ENCODE assay signal across 15 cellular contexts in the genomic region with DNA sequence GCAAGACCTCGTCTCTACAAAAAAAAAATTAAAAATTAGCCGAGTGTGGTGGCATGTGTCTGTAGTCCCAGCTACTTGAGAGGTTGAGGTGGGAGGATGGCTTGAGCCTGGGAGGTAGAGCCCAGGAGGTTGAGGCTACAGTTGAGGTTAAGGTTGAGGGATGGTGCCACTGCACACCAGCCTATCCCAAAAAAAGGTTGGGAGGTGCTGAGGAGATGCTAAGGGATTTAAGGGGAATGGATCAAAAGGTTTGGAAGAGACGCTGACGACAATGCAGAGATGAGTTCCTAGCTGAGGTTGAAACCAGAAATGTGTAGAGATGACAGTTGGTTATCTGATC. TPM values are rescaled to one million over a fixed set of nuclear protein-coding genes. Genes with fewer than 3 reads are reported as not detected.
DNase-seq lines count a peak whose midpoint lies in the region; ATAC-seq, FAIRE-seq and TF ChIP-seq lines count a peak whose summit lies in the region.
"Had no signal": no experiment of that assay in that cellular context is flagged by ENCODE, and none has a peak within 500 bp of the region (broad histone marks: within the 10 kb centered on the region; RNA-seq: fewer than 3 reads in every experiment).

No MANE protein-coding gene starts in this region.

- peak overlapping the region; percentile 71 for H3K9ac ChIP-seq in HepG2 (ENCODE audit: insufficient read depth, low read depth, low read length)
- no peak overlapping the region for H3K9ac ChIP-seq in GM23248
- H3K9ac ChIP-seq: KMS-11 had no signal

- no peak for FAIRE-seq in A549 (lab: Jason Lieb, UNC)
- FAIRE-seq in HepG2 (lab: Jason Lieb, UNC), result no peak
- FAIRE-seq: endometrium had no signal

- no peaks in the 10 kb centered on the region for H3K9me3 Mint-ChIP-seq in CD4-positive, alpha-beta T cell
- H3K9me3 Mint-ChIP-seq in activated CD4-positive, alpha-beta memory T cell treated with anti-CD3 and anti-CD28 coated beads, Interleukin-2, amount 10 ng/mL, durations not matched to agents 7 days and 5 days, result no peaks in the 10 kb centered on the region
- H3K9me3 Mint-ChIP-seq: central memory CD8-positive, alpha-beta T cell had no signal

- no peaks in the 10 kb centered on the region for H4K20me1 ChIP-seq in HepG2 (ENCODE audit: insufficient read depth, low read length)
- no peaks in the 10 kb centered on the region for H4K20me1 ChIP-seq in GM23248 (ENCODE audit: insufficient read depth)

- intact Hi-C loops in CD4-positive, alpha-beta T cell (cut with DNase I, micrococcal nuclease), result loop anchor here in 1 of 2 experiments (5.0 kb wide), 1 partner anchor 44 kb away; no protein-coding TSS in a partner anchor
- intact Hi-C loops in HepG2 (cut with micrococcal nuclease; ENCODE audit: unreplicated experiment), result loop anchor here (1.0 kb wide), 1 partner anchor 9 kb away; no protein-coding TSS in a partner anchor

- no peaks in the 10 kb centered on the region for H3K9me2 ChIP-seq in GM23248 (ENCODE audit: insufficient read depth)

- TSS peak; percentile 73 for BruUV-seq in HepG2 (replicated peaks; lab: Mats Ljungman, UMichigan)

- H3K4me3 Mint-ChIP-seq in CD4-positive, alpha-beta T cell, result peak overlapping the region; percentile 70
- no peak overlapping the region for H3K4me3 Mint-ChIP-seq in activated CD4-positive, alpha-beta memory T cell treated with anti-CD3 and anti-CD28 coated beads, Interleukin-2, amount 10 ng/mL, durations not matched to agents 7 days and 5 days
- H3K4me3 Mint-ChIP-seq: central memory CD8-positive, alpha-beta T cell had no signal

- H3K36me3 ChIP-seq in HepG2 (replicated peaks in 1 of 2; ENCODE audit: control insufficient read depth in 1 of 2, insufficient read depth in 2 of 2, low read length in 2 of 2), result no peaks in the 10 kb centered on the region
- H3K36me3 ChIP-seq in GM23248 (ENCODE audit: low read depth), result no peaks in the 10 kb centered on the region
- H3K36me3 ChIP-seq: adrenal gland had no signal

- peaks cover 7% of the 10 kb centered on the region for H3K36me3 Mint-ChIP-seq in CD4-positive, alpha-beta T cell (ENCODE audit: low read depth)
- peaks cover 12% of the 10 kb centered on the region for H3K36me3 Mint-ChIP-seq in activated CD4-positive, alpha-beta memory T cell treated with anti-CD3 and anti-CD28 coated beads, Interleukin-2, amount 10 ng/mL, durations not matched to agents 7 days and 5 days (ENCODE audit: low read depth)

- peak overlapping the region; percentile 79 to 80 for H3K27ac ChIP-seq in A549
- no peak overlapping the region for H3K27ac ChIP-seq in CD4-positive, alpha-beta T cell (ENCODE audit: low read depth, low read length)
- peak overlapping the region; percentile 96 for H3K27ac ChIP-seq in HepG2 (ENCODE audit: extremely low read length, insufficient read depth, low read length)
- no peak overlapping the region for H3K27ac ChIP-seq in GM23248
- H3K27ac ChIP-seq: adrenal gland, foreskin keratinocyte, KMS-11 had no signal

- no peak overlapping the region for H3K4me3 ChIP-seq in A549
- H3K4me3 ChIP-seq in HepG2 (replicated peaks in 1 of 3; ENCODE audit: insufficient read depth in 1 of 3, low read depth in 2 of 3, low read length in 3 of 3), result peak overlapping the region in 2 of 3 experiments; percentile 24 to 55; a peak in 4 of 6 replicates
- H3K4me3 ChIP-seq in GM23248, result no peak overlapping the region
- H3K4me3 ChIP-seq: adrenal gland had no signal

- no peak for TF ChIP-seq EP300 in A549 (IDR thresholded peaks at IDR 0.05)
- no peak for TF ChIP-seq EP300 in HepG2 (IDR thresholded peaks at IDR 0.05; ENCODE audit: low read depth in 2 of 2, low read length in 2 of 2)
- TF ChIP-seq EP300 in HepG2 (CRISPR knock-in tag; IDR thresholded peaks at IDR 0.05; ENCODE audit: borderline replicate concordance), result no peak

- no peaks in the 10 kb centered on the region for H3K27me3 ChIP-seq in CD4-positive, alpha-beta T cell (ENCODE audit: control insufficient read depth, insufficient read depth, low read length)
- H3K27me3 ChIP-seq in HepG2 (ENCODE audit: control insufficient read depth in 1 of 2, insufficient read depth in 2 of 2, low read length in 2 of 2) (no peaks in the 10 kb centered on the region; a peak in 1 of 5 replicates), GM23248 (replicated peaks; ENCODE audit: insufficient read depth) (no peaks in the 10 kb centered on the region)
- H3K27me3 ChIP-seq: adrenal gland, foreskin keratinocyte had no signal

- peak overlapping the region; percentile 77 for H3K27ac Mint-ChIP-seq in CD4-positive, alpha-beta T cell
- H3K27ac Mint-ChIP-seq in activated CD4-positive, alpha-beta memory T cell treated with anti-CD3 and anti-CD28 coated beads, Interleukin-2, amount 10 ng/mL, durations not matched to agents 7 days and 5 days, result peak overlapping the region; percentile 90

- no peak for ATAC-seq in A549
- ATAC-seq in CD4-positive, alpha-beta T cell (ENCODE audit: poor library complexity), result no peak
- ATAC-seq in HepG2, result no peak
- ATAC-seq: foreskin keratinocyte, left ventricle myocardium superior had no signal

- TF ChIP-seq CTCF in A549 (IDR thresholded peaks at IDR 0.05), result no peak
- no peak for TF ChIP-seq CTCF in CD4-positive, alpha-beta T cell (IDR thresholded peaks at IDR 0.05)
- no peak for TF ChIP-seq CTCF in HepG2 (CRISPR knock-in tag; IDR thresholded peaks at IDR 0.05)

- H3K4me2 ChIP-seq in A549 (peak overlapping the region; percentile 71), HepG2 (ENCODE audit: low read depth, low read length) (peak overlapping the region; percentile 86), GM23248 (ENCODE audit: unreplicated experiment) (no peak overlapping the region)
- H3K4me2 ChIP-seq: KMS-11 had no signal

- no peaks in the 10 kb centered on the region for H3K27me3 Mint-ChIP-seq in CD4-positive, alpha-beta T cell
- H3K27me3 Mint-ChIP-seq in activated CD4-positive, alpha-beta memory T cell treated with anti-CD3 and anti-CD28 coated beads, Interleukin-2, amount 10 ng/mL, durations not matched to agents 7 days and 5 days, result peaks cover 12% of the 10 kb centered on the region
- H3K27me3 Mint-ChIP-seq: central memory CD8-positive, alpha-beta T cell had no signal

- TF ChIP-seq POLR2A in A549 (IDR thresholded peaks at IDR 0.05; ENCODE audit: low read length), result no peak
- no peak for TF ChIP-seq POLR2A in HepG2 (IDR thresholded peaks at IDR 0.05; ENCODE audit: insufficient read depth in 1 of 2, low read depth in 2 of 2, low read length in 2 of 2)

- POLR2A ChIA-PET in A549 (lab: Yijun Ruan, JAX) (interaction anchor here (1.0 kb wide), 1 partner anchor 54 kb away, joined by 3 read pairs; no protein-coding TSS in a partner anchor), HepG2 (lab: Yijun Ruan, JAX) (interaction anchor here (1.0 to 2.2 kb wide), 11 partner anchors 9 to 69 kb away, joined by 3 to 14 read pairs (median 4); a partner anchor contains a TSS)
- POLR2A ChIA-PET in CD4-positive, alpha-beta T cell (lab: Charles Lee), result interaction anchor here (0.9 to 4.4 kb wide), 6 partner anchors 9 to 93 kb away, joined by 3 to 33 read pairs (median 6); no protein-coding TSS in a partner anchor
- POLR2A ChIA-PET in activated CD4-positive, alpha-beta memory T cell treated with anti-CD3 and anti-CD28 coated beads, Interleukin-2, amount 10 ng/mL, durations not matched to agents 7 days and 5 days (lab: Charles Lee), result interaction anchor here (0.5 to 10.7 kb wide), 16 partner anchors 9 to 718 kb away, joined by 3 to 243 read pairs (median 5); no protein-coding TSS in a partner anchor

- no peak for DNase-seq in A549 (ENCODE audit: low read depth in 1 of 2, low spot score in 1 of 2)
- no peak for DNase-seq in CD4-positive, alpha-beta T cell
- no peak for DNase-seq in activated CD4-positive, alpha-beta memory T cell treated with anti-CD3 and anti-CD28 coated beads, Interleukin-2, amount 10 ng/mL, durations not matched to agents 7 days and 5 days
- DNase-seq in HepG2 (ENCODE audit: low spot score), result no peak
- no peak for DNase-seq in stimulated activated CD4-positive, alpha-beta T cell treated with anti-CD3 and anti-CD28 coated beads, Interleukin-4, amount 100 ng/mL, for 4 hours
- no peak for DNase-seq in NCI-H2029 (lab: John Stamatoyannopoulos, UW)
- DNase-seq in GM23248, result no peak
- DNase-seq in DMS53 treated with DMSO at 0.1 percent for 48 hours (lab: John Stamatoyannopoulos, UW; ENCODE audit: unreplicated experiment), result no peak
- DNase-seq: foreskin keratinocyte, left ventricle myocardium superior, NCI-H1105 treated with DMSO at 0.1 percent for 48 hours had no signal

- H3K4me1 Mint-ChIP-seq in CD4-positive, alpha-beta T cell (ENCODE audit: low read depth), result peaks cover 59% of the 10 kb centered on the region
- peaks cover 66% of the 10 kb centered on the region for H3K4me1 Mint-ChIP-seq in activated CD4-positive, alpha-beta memory T cell treated with anti-CD3 and anti-CD28 coated beads, Interleukin-2, amount 10 ng/mL, durations not matched to agents 7 days and 5 days

- CTCF ChIA-PET in A549 (lab: Yijun Ruan, JAX) (interaction anchor here (0.9 to 2.6 kb wide), 5 partner anchors 14 to 102 kb away, joined by 3 to 11 read pairs (median 6); no protein-coding TSS in a partner anchor), HepG2 (lab: Yijun Ruan, JAX; ENCODE audit: low intra/inter-chr PET ratio, low total read pairs) (no interaction called here)
- CTCF ChIA-PET in CD4-positive, alpha-beta T cell (lab: Charles Lee), result interaction anchor here (0.8 to 1.7 kb wide), 2 partner anchors 38 to 42 kb away, joined by 3 to 16 read pairs; no protein-coding TSS in a partner anchor
- CTCF ChIA-PET in activated CD4-positive, alpha-beta memory T cell treated with anti-CD3 and anti-CD28 coated beads, Interleukin-2, amount 10 ng/mL, durations not matched to agents 7 days and 5 days (lab: Charles Lee), result interaction anchor here (0.7 to 7.9 kb wide), 6 partner anchors 11 to 45 kb away, joined by 3 to 74 read pairs (median 4); no protein-coding TSS in a partner anchor

- TF ChIP-seq RAD21 in A549 (conservative IDR thresholded peaks at IDR 0.05 in 1 of 2, IDR thresholded peaks at IDR 0.05 in 1 of 2), result no peak
- no peak for TF ChIP-seq RAD21 in HepG2 (CRISPR knock-in tag; IDR thresholded peaks at IDR 0.05)

- H2AFZ ChIP-seq in HepG2 (ENCODE audit: low read length), result no peak overlapping the region
- no peak overlapping the region for H2AFZ ChIP-seq in GM23248

- H3K9me3 ChIP-seq in A549 (no peaks in the 10 kb centered on the region), HepG2 (ENCODE audit: low read length) (no peaks in the 10 kb centered on the region), GM23248 (ENCODE audit: low read depth) (no peaks in the 10 kb centered on the region)
- H3K9me3 ChIP-seq in CD4-positive, alpha-beta T cell (ENCODE audit: control insufficient read depth, low read length), result no peaks in the 10 kb centered on the region
- H3K9me3 ChIP-seq: adrenal gland had no signal

- peaks cover 3% of the 10 kb centered on the region; the same call in 1 of the 2 replicates for H3F3A ChIP-seq in GM23248 (ENCODE audit: insufficient read depth)

- in situ Hi-C loops in HepG2 (cut with HindIII; ENCODE audit: extremely low pct_ligation_motif_present, low pct_unique_long_range_greater_than_20kb) (no loop called here), GM23248 (cut with MboI) (no loop called here)

- 92% methylated on average over 4 of the region's 4 CpGs for WGBS in A549 (ENCODE audit: missing lambda C conversion rate)
- 68% methylated on average over 4 of the region's 4 CpGs for WGBS in HepG2 (ENCODE audit: low lambda C conversion rate)
- 93 to 95% methylated on average over 4 of the region's 4 CpGs for WGBS in GM23248 (ENCODE audit: low coverage in 1 of 2, low lambda C conversion rate in 2 of 2, missing lambda C conversion rate in 2 of 2), 2 experiments

- H3K79me2 ChIP-seq in HepG2 (ENCODE audit: insufficient read depth, low read length) (peaks cover 28% of the 10 kb centered on the region), GM23248 (ENCODE audit: insufficient read depth) (peaks cover 3% of the 10 kb centered on the region)

- peaks cover 31% of the 10 kb centered on the region for H3K4me1 ChIP-seq in A549
- H3K4me1 ChIP-seq in HepG2 (ENCODE audit: insufficient read depth, low read length), result peaks cover 62% of the 10 kb centered on the region
- peaks cover 5% of the 10 kb centered on the region; the same call in 1 of the 2 replicates for H3K4me1 ChIP-seq in GM23248 (ENCODE audit: insufficient read depth)
- H3K4me1 ChIP-seq: foreskin keratinocyte had no signal

RNA-seq across cellular contexts. Expression of a gene that starts 4.7 kb away (rescaled TPM):
- polyA plus RNA-seq in A549 (2011; rRNA removed) (32.0 and 33.3 TPM in 2 replicates), A549 (2017; fragmentation: RNase III; extraction: RNeasy Plus Mini Kit Qiagen cat#74134 plus additional on column Dnase treatment) (59.9 to 72.6 TPM (median 60.6 TPM) in 3 replicates), HepG2 (2011; rRNA removed) (42.7 and 43.5 TPM in 2 replicates), GM23248 (2016; fragmentation: Nextera tagmentation; extraction: Ambion mirVana) (99.3 and 107 TPM in 2 replicates)
- 28.8 and 36.5 TPM in 2 replicates for polyA plus RNA-seq in A549 (2012; cell fraction: cytosol; rRNA removed)
- 18.9 and 25.4 TPM in 2 replicates for polyA plus RNA-seq in A549 (2012; cell fraction: nucleus; rRNA removed)
- polyA minus RNA-seq in A549 (2011; rRNA and poly(A)+ RNA removed), result 40.0 and 43.9 TPM in 2 replicates
- total RNA-seq in CD4-positive, alpha-beta T cell, result 10 to 100 TPM; 31.9 to 33.9 TPM
- 100 to 1,000 TPM; 100 to 106 TPM for total RNA-seq in activated CD4-positive, alpha-beta memory T cell treated with anti-CD3 and anti-CD28 coated beads, Interleukin-2, amount 10 ng/mL, durations not matched to agents 7 days and 5 days
- total RNA-seq in HepG2 (2016; rRNA removed; fragmentation: Illumina TruSeq; extraction: Trizol), result 52.9 and 53.2 TPM in 2 replicates
- 17.2 and 19.5 TPM in 2 replicates for total RNA-seq in HepG2 (2016; cell fraction: cytosol; rRNA removed; fragmentation: Illumina TruSeq; extraction: Trizol; ENCODE audit: low read depth)
- 55.4 and 56.5 TPM in 2 replicates for total RNA-seq in HepG2 (2016; cell fraction: insoluble cytoplasmic fraction; rRNA removed; fragmentation: Illumina TruSeq; extraction: Trizol)
- 25.5 and 27.7 TPM in 2 replicates for total RNA-seq in HepG2 (2016; cell fraction: membrane; rRNA removed; fragmentation: Illumina TruSeq; extraction: Trizol)
- 28.0 and 30.5 TPM in 2 replicates for total RNA-seq in HepG2 (2016; cell fraction: nucleus; rRNA removed; fragmentation: Illumina TruSeq; extraction: Trizol)
- polyA plus RNA-seq in HepG2 (2011; cell fraction: cytosol; rRNA removed), result 43.3 and 48.1 TPM in 2 replicates
- 9.6 and 20.1 TPM in 2 replicates for polyA plus RNA-seq in HepG2 (2011; cell fraction: nucleus; rRNA removed)
- 63.6 and 69.8 TPM in 2 replicates for polyA plus RNA-seq in HepG2 (2012)
- polyA plus RNA-seq in HepG2 (2016; cell fraction: cytosol; fragmentation: Illumina TruSeq; extraction: Trizol; ENCODE audit: low read depth), result 16.5 and 23.5 TPM in 2 replicates
- 55.4 and 59.8 TPM in 2 replicates for polyA plus RNA-seq in HepG2 (2016; cell fraction: insoluble cytoplasmic fraction; fragmentation: Illumina TruSeq; extraction: Trizol; ENCODE audit: low read depth)
- 23.1 and 25.4 TPM in 2 replicates for polyA plus RNA-seq in HepG2 (2016; cell fraction: membrane; fragmentation: Illumina TruSeq; extraction: Trizol; ENCODE audit: low read depth)
- polyA plus RNA-seq in HepG2 (2016; cell fraction: nucleus; fragmentation: Illumina TruSeq; extraction: Trizol; ENCODE audit: insufficient read depth, low read depth), result 58.1 and 59.0 TPM in 2 replicates
- 68.2 and 105 TPM in 2 replicates for polyA minus RNA-seq in HepG2 (2011; rRNA and poly(A)+ RNA removed; ENCODE audit: low replicate concordance)
- polyA minus RNA-seq in HepG2 (2011; cell fraction: cytosol; rRNA and poly(A)+ RNA removed), result 19.2 and 19.6 TPM in 2 replicates
- 12.1 and 29.7 TPM in 2 replicates for polyA minus RNA-seq in HepG2 (2011; cell fraction: nucleus; rRNA and poly(A)+ RNA removed)
- total RNA-seq in GM23248 (2014; rRNA removed; shearing (Covaris generic)), result 45.3 and 69.3 TPM in 2 replicates

RNA-seq across cellular contexts. Expression of a gene that starts 40.5 kb away (rescaled TPM):
- polyA plus RNA-seq in A549 (2011; rRNA removed) (14.4 and 19.9 TPM in 2 replicates), A549 (2017; fragmentation: RNase III; extraction: RNeasy Plus Mini Kit Qiagen cat#74134 plus additional on column Dnase treatment) (16.9 to 21.5 TPM (median 19.3 TPM) in 3 replicates), HepG2 (2011; rRNA removed) (49.6 and 60.7 TPM in 2 replicates), GM23248 (2016; fragmentation: Nextera tagmentation; extraction: Ambion mirVana) (11.3 and 11.7 TPM in 2 replicates)
- 17.9 and 24.6 TPM in 2 replicates for polyA plus RNA-seq in A549 (2012; cell fraction: cytosol; rRNA removed)
- 37.5 and 40.4 TPM in 2 replicates for polyA plus RNA-seq in A549 (2012; cell fraction: nucleus; rRNA removed)
- 36.4 and 37.1 TPM in 2 replicates for polyA minus RNA-seq in A549 (2011; rRNA and poly(A)+ RNA removed)
- 100 to 1,000 TPM; 145 to 147 TPM for total RNA-seq in CD4-positive, alpha-beta T cell
- total RNA-seq in activated CD4-positive, alpha-beta memory T cell treated with anti-CD3 and anti-CD28 coated beads, Interleukin-2, amount 10 ng/mL, durations not matched to agents 7 days and 5 days, result 100 to 1,000 TPM; 257 to 268 TPM
- total RNA-seq in HepG2 (2016; rRNA removed; fragmentation: Illumina TruSeq; extraction: Trizol), result 7.6 and 15.9 TPM in 2 replicates
- 8.0 and 9.2 TPM in 2 replicates for total RNA-seq in HepG2 (2016; cell fraction: cytosol; rRNA removed; fragmentation: Illumina TruSeq; extraction: Trizol; ENCODE audit: low read depth)
- total RNA-seq in HepG2 (2016; cell fraction: insoluble cytoplasmic fraction; rRNA removed; fragmentation: Illumina TruSeq; extraction: Trizol), result 6.9 and 15.8 TPM in 2 replicates
- 9.4 and 9.6 TPM in 2 replicates for total RNA-seq in HepG2 (2016; cell fraction: membrane; rRNA removed; fragmentation: Illumina TruSeq; extraction: Trizol)
- 16.4 and 21.4 TPM in 2 replicates for total RNA-seq in HepG2 (2016; cell fraction: nucleus; rRNA removed; fragmentation: Illumina TruSeq; extraction: Trizol)
- 30.7 and 32.4 TPM in 2 replicates for polyA plus RNA-seq in HepG2 (2011; cell fraction: cytosol; rRNA removed)
- polyA plus RNA-seq in HepG2 (2011; cell fraction: nucleus; rRNA removed), result 61.1 and 65.1 TPM in 2 replicates
- 13.9 and 22.1 TPM in 2 replicates for polyA plus RNA-seq in HepG2 (2012)
- polyA plus RNA-seq in HepG2 (2016; cell fraction: cytosol; fragmentation: Illumina TruSeq; extraction: Trizol; ENCODE audit: low read depth), result 1.4 and 1.8 TPM in 2 replicates
- 6.0 and 8.1 TPM in 2 replicates for polyA plus RNA-seq in HepG2 (2016; cell fraction: insoluble cytoplasmic fraction; fragmentation: Illumina TruSeq; extraction: Trizol; ENCODE audit: low read depth)
- polyA plus RNA-seq in HepG2 (2016; cell fraction: membrane; fragmentation: Illumina TruSeq; extraction: Trizol; ENCODE audit: low read depth), result 3.4 and 3.5 TPM in 2 replicates
- polyA plus RNA-seq in HepG2 (2016; cell fraction: nucleus; fragmentation: Illumina TruSeq; extraction: Trizol; ENCODE audit: insufficient read depth, low read depth), result 38.0 and 39.0 TPM in 2 replicates
- 54.4 and 98.2 TPM in 2 replicates for polyA minus RNA-seq in HepG2 (2011; rRNA and poly(A)+ RNA removed; ENCODE audit: low replicate concordance)
- 19.2 and 23.0 TPM in 2 replicates for polyA minus RNA-seq in HepG2 (2011; cell fraction: cytosol; rRNA and poly(A)+ RNA removed)
- 30.3 and 37.8 TPM in 2 replicates for polyA minus RNA-seq in HepG2 (2011; cell fraction: nucleus; rRNA and poly(A)+ RNA removed)
- 17.7 and 18.5 TPM in 2 replicates for total RNA-seq in GM23248 (2014; rRNA removed; shearing (Covaris generic))

Comparison
In these comparisons a context has a peak if more than half of its experiments do, and no peak if none do; other contexts are left out.
1. H3K27ac ChIP-seq: peak in A549 (2 of 2) and HepG2 (single experiment); none in CD4-positive, alpha-beta T cell (single experiment) and GM23248 (single experiment).
2. H3K4me3 ChIP-seq: peak in HepG2 (2 of 3); none in A549 (single experiment) and GM23248 (single experiment).